Comparison of ENCODE assay signal across 8 cellular contexts in the genomic region with DNA sequence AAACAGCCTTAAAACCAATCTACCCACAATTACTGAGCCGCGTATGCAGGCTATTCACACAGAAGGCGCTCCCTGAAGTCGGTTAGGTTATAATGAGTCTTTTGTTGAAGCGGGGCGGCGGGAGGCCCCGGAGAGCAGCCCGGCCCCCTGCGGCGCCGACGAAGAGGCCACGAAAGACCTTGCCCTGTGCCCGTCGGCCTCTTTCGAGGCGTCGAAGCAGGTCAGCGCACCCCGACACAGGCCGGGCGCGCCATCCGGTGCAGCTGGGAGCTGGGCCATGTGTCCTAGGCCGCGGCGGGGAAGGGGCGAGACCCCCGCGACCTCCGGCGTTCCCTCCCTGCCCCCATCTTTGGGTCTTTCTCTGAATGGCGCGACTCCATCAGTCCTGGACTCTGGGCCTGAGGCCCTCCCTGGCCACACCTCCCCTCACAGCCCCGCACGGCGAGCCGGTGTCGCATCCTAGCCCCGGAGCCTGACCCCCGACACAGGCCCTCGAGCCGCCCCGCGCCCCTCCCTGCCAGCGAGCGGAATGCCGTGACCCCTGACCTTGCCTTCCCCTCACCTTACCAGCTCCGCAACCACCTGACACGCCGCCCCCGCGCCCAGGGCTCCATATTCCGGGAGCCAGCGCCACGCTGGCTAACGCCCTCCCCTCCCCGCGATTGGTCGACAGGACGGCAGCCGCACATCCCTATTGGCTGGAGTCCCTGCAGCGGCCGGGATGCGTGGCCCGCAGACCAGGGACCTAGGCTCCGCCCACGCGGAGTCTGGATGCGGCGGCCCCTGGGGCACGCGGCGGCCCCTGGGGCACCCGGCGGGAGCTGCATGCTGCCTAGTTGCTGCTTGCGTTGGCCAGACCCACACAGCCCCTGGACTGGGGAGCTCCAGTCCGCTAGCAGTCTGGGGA. TPM values are rescaled to one million over a fixed set of nuclear protein-coding genes. Genes with fewer than 3 reads are reported as not detected.
DNase-seq lines count a peak whose midpoint lies in the region; ATAC-seq and TF ChIP-seq lines count a peak whose summit lies in the region.

SLC11A2 (minus strand) TSS at position 637 of the 907 bp plus-strand sequence. CDS start 15,656 bp downstream, outside the sequence.

- no peaks in the 10 kb centered on the region for H3K9me3 ChIP-seq in OCI-LY1 (ENCODE audit: low read length)

- peak; percentile 99 for DNase-seq in D341Med (ENCODE audit: low spot score)
- peak; percentile 96 for DNase-seq in HuH-7 (ENCODE audit: low spot score)
- DNase-seq in activated CD8-positive, alpha-beta memory T cell treated with anti-CD3 and anti-CD28 coated beads, Interleukin-2, amount 50 U/mL, for 4 hours, result peak; percentile 91
- DNase-seq in endothelial cell (ENCODE audit: low spot score), result peak; percentile 92
- DNase-seq in mesothelial cell of epicardium (ENCODE audit: low spot score in 2 of 2, unreplicated experiment in 2 of 2), result peak; percentile 83 to 90
- peak; percentile 86 to 87 for DNase-seq in stimulated activated CD8-positive, alpha-beta memory T cell treated with anti-CD3 and anti-CD28 coated beads, Interleukin-15, amount 100 ng/mL, for 4 hours (ENCODE audit: low read depth in 2 of 2)

- H3K4me1 Mint-ChIP-seq in endothelial cell (ENCODE audit: unreplicated experiment) (peaks cover 31% of the 10 kb centered on the region), mesothelial cell of epicardium (peaks cover 59% of the 10 kb centered on the region)

- peaks cover 4% of the 10 kb centered on the region for H3K27me3 Mint-ChIP-seq in endothelial cell (ENCODE audit: unreplicated experiment)
- H3K27me3 Mint-ChIP-seq in mesothelial cell of epicardium (ENCODE audit: low read depth), result no peaks in the 10 kb centered on the region

- peak within 1 kb of the TSS; percentile 96 for H3K4me3 Mint-ChIP-seq in endothelial cell (ENCODE audit: unreplicated experiment)
- peak within 1 kb of the TSS; percentile 95 for H3K4me3 Mint-ChIP-seq in mesothelial cell of epicardium

- peak; percentile 92 for ATAC-seq in GM21515 (IDR thresholded peaks at IDR 0.05; ENCODE audit: unreplicated experiment)

- no peaks in the 10 kb centered on the region for H4K20me1 ChIP-seq in OCI-LY1 (ENCODE audit: insufficient read depth, low read length)

- peak within 1 kb of the TSS; percentile 91 for H3K4me2 ChIP-seq in OCI-LY1 (ENCODE audit: low read length)

- H3K36me3 Mint-ChIP-seq in endothelial cell (ENCODE audit: low read depth, unreplicated experiment) (no peaks in the 10 kb centered on the region), mesothelial cell of epicardium (no peaks in the 10 kb centered on the region)

- no peak; the same call in 1 of the 2 replicates for TF ChIP-seq CTCF in OCI-LY1 (IDR thresholded peaks at IDR 0.05; ENCODE audit: low read length)
- TF ChIP-seq CTCF in endothelial cell (IDR thresholded peaks at IDR 0.05; ENCODE audit: unreplicated experiment), result no peak
- no peak for TF ChIP-seq CTCF in mesothelial cell of epicardium (IDR thresholded peaks at IDR 0.05; ENCODE audit: unreplicated experiment)

- peak within 1 kb of the TSS; percentile 83 for H3K9ac ChIP-seq in OCI-LY1 (ENCODE audit: low read length)

- H3K4me1 ChIP-seq in OCI-LY1 (ENCODE audit: insufficient read depth, low read length, severe bottlenecking), result peaks cover 47% of the 10 kb centered on the region

- H3F3A ChIP-seq in OCI-LY1 (ENCODE audit: insufficient read depth, low read length), result no peaks in the 10 kb centered on the region

- H3K9me2 ChIP-seq in OCI-LY1 (ENCODE audit: low read depth, low read length), result no peaks in the 10 kb centered on the region

- H3K27ac Mint-ChIP-seq in endothelial cell (ENCODE audit: unreplicated experiment), result peak within 1 kb of the TSS; percentile 86
- H3K27ac Mint-ChIP-seq in mesothelial cell of epicardium, result peak within 1 kb of the TSS; percentile 97

- peak within 1 kb of the TSS; percentile 81 for H3K4me3 ChIP-seq in OCI-LY1 (ENCODE audit: low read depth, low read length, poor library complexity, severe bottlenecking)

- peaks cover 44% of the 10 kb centered on the region for H3K79me2 ChIP-seq in OCI-LY1 (ENCODE audit: insufficient read depth, low read length)

- no peak within 1 kb of the TSS for H2AFZ ChIP-seq in OCI-LY1 (ENCODE audit: low read length)

- H3K9me3 Mint-ChIP-seq in endothelial cell (ENCODE audit: unreplicated experiment) (no peaks in the 10 kb centered on the region), mesothelial cell of epicardium (no peaks in the 10 kb centered on the region)

- H3K27me3 ChIP-seq in OCI-LY1 (ENCODE audit: insufficient read depth, low read length), result no peaks in the 10 kb centered on the region

- peak within 1 kb of the TSS; percentile 77 for H3K27ac ChIP-seq in OCI-LY1 (ENCODE audit: low read depth, low read length, poor library complexity, severe bottlenecking)

- H3K36me3 ChIP-seq in OCI-LY1 (ENCODE audit: insufficient read depth, low read length), result 0 out of 2 replicates have a peak, but pooled peaks cover 3% of the 10 kb centered on the region

RNA-seq across cellular contexts. Expression of gene SLC11A2, which starts in this region (rescaled TPM):
- total RNA-seq in endothelial cell (ENCODE audit: unreplicated experiment) (47.3 TPM), mesothelial cell of epicardium (112 to 123 TPM (median 117 TPM) in 3 replicates)

Comparison
In these comparisons a context has a peak if more than half of its experiments do, and no peak if none do; other contexts are left out.
1. Peak in every context shown above with its lines: DNase-seq, ATAC-seq, H3K4me3 ChIP-seq and H3K27ac ChIP-seq.